ENCODE assay signal across 1 cellular context in the genomic region with DNA sequence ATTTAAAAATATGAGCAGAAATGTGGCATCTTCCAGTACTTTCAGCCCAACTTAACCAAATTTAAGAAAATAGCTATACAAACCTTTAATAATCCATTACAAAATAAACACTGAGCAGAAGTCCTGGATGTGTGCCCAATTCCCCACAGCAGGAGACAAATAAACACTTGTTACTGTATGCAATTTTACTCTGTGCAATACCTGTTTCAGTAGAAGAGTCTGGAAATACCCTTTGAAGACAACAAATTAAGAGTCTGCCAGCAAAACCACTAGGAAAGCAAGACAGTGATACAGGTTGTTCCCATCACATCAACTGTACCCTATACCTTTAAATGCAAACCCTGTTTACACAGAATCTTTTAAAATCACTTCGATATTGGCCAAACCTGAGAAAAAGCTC.
TF ChIP-seq lines count a peak whose summit lies in the region.

No MANE protein-coding gene starts in this region.

TF ChIP-seq in GM12878, 131 proteins besides CTCF, POLR2A, EP300 and RAD21 (continued from another document):
- TF ChIP-seq RELB (IDR thresholded peaks at IDR 0.05; ENCODE audit: low read depth) (peak; percentile 89), CUX1 (IDR thresholded peaks at IDR 0.05; ENCODE audit: insufficient replicate concordance, low read depth, low read length) (no peak)
